ENCODE assay signal across 8 cellular contexts in genomic region chr19:42108527-42109389, GRCh38. TPM values are rescaled to one million over a fixed set of nuclear protein-coding genes. Genes with fewer than 3 reads are reported as not detected.
DNase-seq lines count a peak whose midpoint lies in the region; ATAC-seq lines count a peak whose summit lies in the region.

No MANE protein-coding gene starts in this region.

- ATAC-seq in GM18499 (IDR thresholded peaks at IDR 0.05; ENCODE audit: insufficient read depth, unreplicated experiment), result peak; percentile 62
- peak; percentile 53 for ATAC-seq in HG03520 (IDR thresholded peaks at IDR 0.05; ENCODE audit: unreplicated experiment)

- peak; percentile 94 for DNase-seq in A172 (ENCODE audit: low spot score)
- DNase-seq in NCI-H748 (lab: John Stamatoyannopoulos, UW; ENCODE audit: unreplicated experiment), result peak; percentile 90
- peak; percentile 91 for DNase-seq in activated CD4-positive, alpha-beta T cell treated with anti-CD3 and anti-CD28 coated beads, Interleukin-2, amount 50 U/mL, for 1 hour
- peak; percentile 77 to 92 for DNase-seq in dermis microvascular lymphatic vessel endothelial cell (ENCODE audit: low read depth in 2 of 2)
- DNase-seq in medulla oblongata (ENCODE audit: extremely low spot score), result peak; percentile 80
- DNase-seq in stimulated activated CD8-positive, alpha-beta memory T cell treated with anti-CD3 and anti-CD28 coated beads, Interleukin-15, amount 100 ng/mL, for 4 hours (ENCODE audit: low read depth in 2 of 2), result peak; percentile 70 to 76

RNA-seq across cellular contexts. Expression of gene POU2F2, which starts 23.5 kb away (rescaled TPM):
- total RNA-seq in A172 (2014; rRNA removed; shearing (Covaris generic)), result 0.05 TPM in 1 of 2 replicates, not detected in the other
- total RNA-seq in dermis microvascular lymphatic vessel endothelial cell, result 0.26 and 1.0 TPM in 2 replicates

RNA-seq across cellular contexts. Expression of gene ZNF574, which starts 32.8 kb away (rescaled TPM):
- 24.4 and 26.8 TPM in 2 replicates for total RNA-seq in A172 (2014; rRNA removed; shearing (Covaris generic))
- 8.0 and 13.4 TPM in 2 replicates for total RNA-seq in dermis microvascular lymphatic vessel endothelial cell

RNA-seq across cellular contexts. Expression of gene GRIK5, which starts 38.8 kb away (rescaled TPM):
- 0.76 and 1.9 TPM in 2 replicates for total RNA-seq in A172 (2014; rRNA removed; shearing (Covaris generic))
- total RNA-seq in dermis microvascular lymphatic vessel endothelial cell, result under 0.01 TPM in 1 of 2 replicates, not detected in the other

Comparison
In these comparisons a context has a peak if more than half of its experiments do, and no peak if none do; other contexts are left out.
1. Peak in every context shown above with its lines: DNase-seq and ATAC-seq.